In genomic region chr13:24124789-24125476, GRCh38 we compare ENCODE assay signal across 11 cellular contexts. TPM values are rescaled to one million over a fixed set of nuclear protein-coding genes. Genes with fewer than 3 reads are reported as not detected.
DNase-seq lines count a peak whose midpoint lies in the region; ATAC-seq and TF ChIP-seq lines count a peak whose summit lies in the region.
"Had no signal": no experiment of that assay in that cellular context is flagged by ENCODE, and none has a peak within 500 bp of the region (broad histone marks: within the 10 kb centered on the region; RNA-seq: fewer than 3 reads in every experiment).

No MANE protein-coding gene starts in this region.

- H3K9me3 ChIP-seq in endodermal cell (ENCODE audit: control insufficient read depth, low read length): no peaks in the 10 kb centered on the region
- H3K9me3 ChIP-seq in adrenal gland (replicated peaks in 1 of 3): no peaks in the 10 kb centered on the region
- H3K9me3 ChIP-seq: SJSA1 had no signal

- CTCF ChIA-PET in HEK293T (lab: Yijun Ruan, JAX): no interaction called here

- TF ChIP-seq POLR2A in GM18505 (IDR thresholded peaks at IDR 0.05; ENCODE audit: borderline replicate concordance, extremely low read depth, insufficient read depth, insufficient read length) (no peak), adrenal gland (IDR thresholded peaks at IDR 0.05) (no peak)

- ATAC-seq in GM18505 (IDR thresholded peaks at IDR 0.05; ENCODE audit: unreplicated experiment) (peak; percentile 86), GM21367 (IDR thresholded peaks at IDR 0.05; ENCODE audit: unreplicated experiment) (peak; percentile 95), HG03135 (IDR thresholded peaks at IDR 0.05; ENCODE audit: unreplicated experiment) (peak; percentile 94)

- H3K27me3 Mint-ChIP-seq in endodermal cell (ENCODE audit: insufficient read depth) (no peaks in the 10 kb centered on the region), progenitor cell of endocrine pancreas (peaks cover 11% of the 10 kb centered on the region)

- H3K27ac ChIP-seq in endodermal cell (ENCODE audit: low read depth, low read length): peak overlapping the region; percentile 83
- H3K27ac ChIP-seq in adrenal gland: no peak overlapping the region
- H3K27ac ChIP-seq: SJSA1 had no signal

- H3K4me1 Mint-ChIP-seq in endodermal cell (peaks cover 21% of the 10 kb centered on the region), progenitor cell of endocrine pancreas (ENCODE audit: low read depth) (peaks cover 24% of the 10 kb centered on the region)

- H3K27ac Mint-ChIP-seq in endodermal cell (no peak overlapping the region), progenitor cell of endocrine pancreas (no peak overlapping the region)

- no peak for TF ChIP-seq CTCF in endodermal cell (conservative IDR thresholded peaks at IDR 0.05)
- no peak for TF ChIP-seq CTCF in progenitor cell of endocrine pancreas (IDR thresholded peaks at IDR 0.05; ENCODE audit: unreplicated experiment)
- no peak for TF ChIP-seq CTCF in adrenal gland (IDR thresholded peaks at IDR 0.05)

- WGBS in endodermal cell (ENCODE audit: insufficient coverage in 1 of 2, insufficient read length in 1 of 2), 2 experiments: 24 to 80% methylated on average over 5 to 9 of the region's 9 CpGs
- WGBS in adrenal gland, 4 donors: 72 to 85% (median 74%) methylated on average over 9 of the region's 9 CpGs

- no peaks in the 10 kb centered on the region for H3K36me3 Mint-ChIP-seq in endodermal cell (ENCODE audit: low read depth)
- H3K36me3 Mint-ChIP-seq in progenitor cell of endocrine pancreas (ENCODE audit: insufficient read depth): no peaks in the 10 kb centered on the region

- no peak overlapping the region for H3K4me3 Mint-ChIP-seq in endodermal cell
- H3K4me3 Mint-ChIP-seq in progenitor cell of endocrine pancreas (ENCODE audit: low read depth): no peak overlapping the region

- H3K9me3 Mint-ChIP-seq in endodermal cell (no peaks in the 10 kb centered on the region), progenitor cell of endocrine pancreas (ENCODE audit: low read depth) (no peaks in the 10 kb centered on the region)

- H3K4me1 ChIP-seq in endodermal cell (ENCODE audit: control insufficient read depth, insufficient read depth, low read length) (peaks cover 16% of the 10 kb centered on the region), adrenal gland (replicated peaks in 1 of 2) (peaks cover 0 to 2% of the 10 kb centered on the region in 2 donors)

- DNase-seq in endodermal cell (no peak), progenitor cell of endocrine pancreas (ENCODE audit: low spot score, unreplicated experiment) (no peak), adrenal gland (no peak), HEK293T (ENCODE audit: extremely low spot score) (no peak), HCEC 1CT (no peak)
- DNase-seq: DMS79, mesendoderm had no signal

- no peaks in the 10 kb centered on the region for H3K27me3 ChIP-seq in endodermal cell (ENCODE audit: control insufficient read depth, insufficient read depth, low read length, poor library complexity, severe bottlenecking)
- H3K27me3 ChIP-seq in adrenal gland: no peaks in the 10 kb centered on the region
- H3K27me3 ChIP-seq: SJSA1 had no signal

- POLR2A ChIA-PET in HEK293T (lab: Yijun Ruan, JAX): no interaction called here

- H3K36me3 ChIP-seq in endodermal cell (ENCODE audit: control insufficient read depth, insufficient read depth, low read length) (no peaks in the 10 kb centered on the region), adrenal gland (replicated peaks in 1 of 2) (no peaks in the 10 kb centered on the region)
- H3K36me3 ChIP-seq: SJSA1 had no signal

- H3K4me3 ChIP-seq in endodermal cell (ENCODE audit: low read length) (no peak overlapping the region), adrenal gland (no peak overlapping the region)
- H3K4me3 ChIP-seq: SJSA1 had no signal

- intact Hi-C loops in adrenal gland (cut with DNase I): no loop called here

- no peak overlapping the region for H3K9ac ChIP-seq in endodermal cell (ENCODE audit: extremely low read depth, low read length, poor library complexity, severe bottlenecking)

TF ChIP-seq in HEK293T, 16 proteins besides CTCF, POLR2A, EP300 and RAD21:
- TF ChIP-seq L3MBTL2 (conservative IDR thresholded peaks at IDR 0.05): no peak
- no peak for TF ChIP-seq BHLHE40 (IDR thresholded peaks at IDR 0.05; ENCODE audit: borderline replicate concordance)
- TF ChIP-seq LEF1 (IDR thresholded peaks at IDR 0.05; ENCODE audit: borderline replicate concordance): no peak
- no peak for TF ChIP-seq FOXM1 (IDR thresholded peaks at IDR 0.05; ENCODE audit: borderline replicate concordance)
- TF ChIP-seq TARDBP (IDR thresholded peaks at IDR 0.05): no peak
- no peak for TF ChIP-seq NFRKB (IDR thresholded peaks at IDR 0.05)
- no peak for TF ChIP-seq CTBP1 (IDR thresholded peaks at IDR 0.05; ENCODE audit: borderline replicate concordance)
- no peak for TF ChIP-seq ARNT (IDR thresholded peaks at IDR 0.05)
- TF ChIP-seq ELF4 (IDR thresholded peaks at IDR 0.05): no peak
- no peak for TF ChIP-seq PKNOX1 (IDR thresholded peaks at IDR 0.05)
- TF ChIP-seq HDGF (IDR thresholded peaks at IDR 0.05; ENCODE audit: borderline replicate concordance): no peak
- TF ChIP-seq FOXA1 (IDR thresholded peaks at IDR 0.05): no peak
- TF ChIP-seq ZNF384 (IDR thresholded peaks at IDR 0.05): no peak
- TF ChIP-seq SP1 (IDR thresholded peaks at IDR 0.05): no peak
- TF ChIP-seq SUZ12 (IDR thresholded peaks at IDR 0.05): no peak
- no peak for TF ChIP-seq FOXK2 (IDR thresholded peaks at IDR 0.05)

RNA-seq across cellular contexts. Expression of gene SPATA13, which starts 35.6 kb away (rescaled TPM):
- 10 to 100 TPM; 19.4 to 24.8 TPM for total RNA-seq in endodermal cell
- 21.3 TPM for polyA plus RNA-seq in endodermal cell (2013, experiment 1 of 2)
- polyA plus RNA-seq in endodermal cell (2013, experiment 2 of 2): 20.5 TPM
- total RNA-seq in progenitor cell of endocrine pancreas: 32.5 and 35.8 TPM in 2 replicates
- 10 to 100 TPM; 20.0 to 85.5 (median 44.6) TPM for total RNA-seq in adrenal gland
- 10 to 100 TPM; 20.7 to 27.5 (median 22.0) TPM for polyA plus RNA-seq in adrenal gland
